ENCODE assay signal across 11 cellular contexts in genomic region chr1:152876827-152877226, GRCh38. TPM values are rescaled to one million over a fixed set of nuclear protein-coding genes. Genes with fewer than 3 reads are reported as not detected.
"Had no signal": no experiment of that assay in that cellular context is flagged by ENCODE, and none has a peak within 500 bp of the region (broad histone marks: within the 10 kb centered on the region; RNA-seq: fewer than 3 reads in every experiment).

No MANE protein-coding gene starts in this region.

- H2AFZ ChIP-seq: GM23248 had no signal

- H3K9ac ChIP-seq: GM23248 had no signal

- FAIRE-seq: K562 had no signal

- H3K27ac ChIP-seq: GM23248 had no signal

- ATAC-seq: HCT116, K562 had no signal

- H3K9me3 ChIP-seq: HAP-1 had no signal

- H3K36me3 ChIP-seq: HAP-1 had no signal

- H3K4me1 ChIP-seq: HAP-1 had no signal

- DNase-seq: GM23248, GOT3, H7, HFFc6, IMR-90, KG1 had no signal

- H3K4me3 ChIP-seq: GM23248, HAP-1, K562 had no signal

RNA-seq across cellular contexts. Expression of gene SMCP, which starts 1.3 kb away (rescaled TPM):
- total RNA-seq: GM23248, H4, H7, HFFc6, HT1080, IMR-90, K562 had no signal
- polyA plus RNA-seq: GM23248, IMR-90, K562 had no signal

RNA-seq across cellular contexts. Expression of gene LCE7A, which starts 17.0 kb away (rescaled TPM):
- total RNA-seq: GM23248, H4, H7, HFFc6, HT1080, IMR-90, K562 had no signal
- polyA plus RNA-seq: GM23248, IMR-90, K562 had no signal

RNA-seq across cellular contexts. Expression of gene IVL, which starts 31.5 kb away (rescaled TPM):
- total RNA-seq: H4, H7, HFFc6, IMR-90, K562 had no signal
- polyA plus RNA-seq: IMR-90, K562 had no signal

RNA-seq across cellular contexts. Expression of gene LCE6A, which starts 34.2 kb away (rescaled TPM):
- total RNA-seq: GM23248, H4, H7, HFFc6, HT1080, IMR-90, K562 had no signal
- polyA plus RNA-seq: GM23248, IMR-90, K562 had no signal

RNA-seq across cellular contexts. Expression of gene LCE1A, which starts 49.6 kb away (rescaled TPM):
- total RNA-seq: GM23248, H4, H7, HFFc6, HT1080, IMR-90, K562 had no signal
- polyA plus RNA-seq: GM23248, IMR-90, K562 had no signal
